8 cellular contexts compared by ENCODE assay signal in genomic region chr20:45470939-45471338, GRCh38. TPM values are rescaled to one million over a fixed set of nuclear protein-coding genes. Genes with fewer than 3 reads are reported as not detected.
DNase-seq lines count a peak whose midpoint lies in the region; ATAC-seq and TF ChIP-seq lines count a peak whose summit lies in the region.

No MANE protein-coding gene starts in this region.

- H3K4me3 ChIP-seq in fibroblast of pulmonary artery (replicated peaks; ENCODE audit: low read depth, low read length) (peak overlapping the region; percentile 38), trophoblast cell (ENCODE audit: low read depth, low read length) (peak overlapping the region; percentile 14)

- H2AK5ac ChIP-seq in trophoblast cell (ENCODE audit: low read length), result no peak overlapping the region

- no peak overlapping the region for H3K27ac ChIP-seq in trophoblast cell (ENCODE audit: low read depth, low read length)

- no peak overlapping the region for H2BK12ac ChIP-seq in trophoblast cell (ENCODE audit: low read length)

- peak overlapping the region; percentile 19 for H3K14ac ChIP-seq in trophoblast cell (ENCODE audit: low read length)

- H3K79me2 ChIP-seq in trophoblast cell (ENCODE audit: control insufficient read depth, insufficient read depth, low read length, poor library complexity), result peaks cover 6% of the 10 kb centered on the region

- peak overlapping the region; percentile 39 for H2BK120ac ChIP-seq in trophoblast cell (ENCODE audit: insufficient read depth, low read length, poor library complexity)

- peaks cover 3% of the 10 kb centered on the region for H3K4me1 Mint-ChIP-seq in activated CD4-positive, alpha-beta T cell treated with anti-CD3 and anti-CD28 coated beads, Interleukin-2, amount 10 ng/mL, durations not matched to agents 7 days and 5 days

- TF ChIP-seq CTCF in fibroblast of pulmonary artery (IDR thresholded peaks at IDR 0.05; ENCODE audit: low read length, missing control alignments), result peak; percentile 2

- H3K4me2 ChIP-seq in trophoblast cell (ENCODE audit: low read length), result peak overlapping the region; percentile 97

- H3K36me3 Mint-ChIP-seq in activated CD4-positive, alpha-beta T cell treated with anti-CD3 and anti-CD28 coated beads, Interleukin-2, amount 10 ng/mL, durations not matched to agents 7 days and 5 days (ENCODE audit: low read depth), result no peaks in the 10 kb centered on the region

- H3K18ac ChIP-seq in trophoblast cell (ENCODE audit: low read length), result no peak overlapping the region

- H3K23ac ChIP-seq in trophoblast cell (ENCODE audit: low read length), result no peak overlapping the region

- H3K9me3 Mint-ChIP-seq in activated CD4-positive, alpha-beta T cell treated with anti-CD3 and anti-CD28 coated beads, Interleukin-2, amount 10 ng/mL, durations not matched to agents 7 days and 5 days, result no peaks in the 10 kb centered on the region

- ATAC-seq in HG03378 (IDR thresholded peaks at IDR 0.05; ENCODE audit: unreplicated experiment) (no peak), GM21825 (IDR thresholded peaks at IDR 0.05; ENCODE audit: unreplicated experiment) (no peak), HG03520 (IDR thresholded peaks at IDR 0.05; ENCODE audit: unreplicated experiment) (no peak)

- H3K4ac ChIP-seq in trophoblast cell (ENCODE audit: low read depth, low read length), result no peak overlapping the region

- WGBS in trophoblast cell (ENCODE audit: extremely low coverage, insufficient coverage, insufficient read length), result no CpG with 5 or more reads among the region's 10 CpGs

- no peak overlapping the region for H3K27ac Mint-ChIP-seq in activated CD4-positive, alpha-beta T cell treated with anti-CD3 and anti-CD28 coated beads, Interleukin-2, amount 10 ng/mL, durations not matched to agents 7 days and 5 days

- peak overlapping the region; percentile 91 for H2AFZ ChIP-seq in trophoblast cell (ENCODE audit: insufficient read depth, low read length, poor library complexity)

- H3K9ac ChIP-seq in trophoblast cell (ENCODE audit: low read length), result no peak overlapping the region

- no peak overlapping the region for H3K4me3 Mint-ChIP-seq in activated CD4-positive, alpha-beta T cell treated with anti-CD3 and anti-CD28 coated beads, Interleukin-2, amount 10 ng/mL, durations not matched to agents 7 days and 5 days

- peaks cover 10% of the 10 kb centered on the region for H3K79me1 ChIP-seq in trophoblast cell (ENCODE audit: low read length)

- H3K9me3 ChIP-seq in trophoblast cell (ENCODE audit: insufficient read depth, low read depth, low read length), result no peaks in the 10 kb centered on the region

- H4K8ac ChIP-seq in trophoblast cell (ENCODE audit: low read depth, low read length), result peak overlapping the region; percentile 72

- no peaks in the 10 kb centered on the region for H3K27me3 ChIP-seq in trophoblast cell (ENCODE audit: insufficient read depth, low read length)

- no peaks in the 10 kb centered on the region for H3K36me3 ChIP-seq in trophoblast cell (ENCODE audit: control insufficient read depth in 1 of 2, insufficient read depth in 2 of 2, low read length in 2 of 2)

- peaks cover 54% of the 10 kb centered on the region for H3K27me3 Mint-ChIP-seq in activated CD4-positive, alpha-beta T cell treated with anti-CD3 and anti-CD28 coated beads, Interleukin-2, amount 10 ng/mL, durations not matched to agents 7 days and 5 days

- POLR2A ChIA-PET in activated CD4-positive, alpha-beta T cell treated with anti-CD3 and anti-CD28 coated beads, Interleukin-2, amount 10 ng/mL, durations not matched to agents 7 days and 5 days (lab: Charles Lee), result no interaction called here

- CTCF ChIA-PET in activated CD4-positive, alpha-beta T cell treated with anti-CD3 and anti-CD28 coated beads, Interleukin-2, amount 10 ng/mL, durations not matched to agents 7 days and 5 days (lab: Charles Lee), result interaction anchor here (0.6 kb wide), 1 partner anchor 599 kb away, joined by 3 read pairs; no protein-coding TSS in a partner anchor

- peak overlapping the region; percentile 80 for H4K91ac ChIP-seq in trophoblast cell (ENCODE audit: low read depth, low read length)

- H3K4me1 ChIP-seq in trophoblast cell (ENCODE audit: control insufficient read depth in 1 of 2, insufficient read depth in 2 of 2, low read length in 2 of 2), result peaks cover 6 to 11% of the 10 kb centered on the region in 2 experiments

- H2BK5ac ChIP-seq in trophoblast cell (ENCODE audit: low read depth, low read length, poor library complexity), result no peak overlapping the region

- peak overlapping the region; percentile 74 for H4K12ac ChIP-seq in trophoblast cell (ENCODE audit: low read depth, low read length)

- DNase-seq in activated CD4-positive, alpha-beta T cell treated with anti-CD3 and anti-CD28 coated beads for 48 hours, result peak; percentile 18
- DNase-seq in activated CD4-positive, alpha-beta T cell treated with anti-CD3 and anti-CD28 coated beads, Interleukin-2, amount 10 ng/mL, durations not matched to agents 7 days and 5 days, result no peak
- peak; percentile 62 for DNase-seq in NCI-H526 treated with DMSO at 0.1 percent for 48 hours (lab: John Stamatoyannopoulos, UW)
- peak; percentile 6 for DNase-seq in fibroblast of pulmonary artery (ENCODE audit: low read depth)
- DNase-seq in trophoblast cell, result no peak

RNA-seq across cellular contexts. Expression of gene WFDC2, which starts 1.4 kb away (rescaled TPM):
- not detected for total RNA-seq in activated CD4-positive, alpha-beta T cell treated with anti-CD3 and anti-CD28 coated beads, Interleukin-2, amount 10 ng/mL, durations not matched to agents 7 days and 5 days
- polyA plus RNA-seq in trophoblast cell (2013), result 114 and 119 TPM in 2 replicates

RNA-seq across cellular contexts. Expression of gene SPINT3, which starts 44.5 kb away (rescaled TPM):
- not detected for total RNA-seq in activated CD4-positive, alpha-beta T cell treated with anti-CD3 and anti-CD28 coated beads, Interleukin-2, amount 10 ng/mL, durations not matched to agents 7 days and 5 days
- polyA plus RNA-seq in trophoblast cell (2013), result not detected in 2 replicates

RNA-seq across cellular contexts. Expression of gene PIGT, which starts 55.0 kb away (rescaled TPM):
- total RNA-seq in activated CD4-positive, alpha-beta T cell treated with anti-CD3 and anti-CD28 coated beads, Interleukin-2, amount 10 ng/mL, durations not matched to agents 7 days and 5 days, result 10 to 100 TPM; 66.3 to 77.9 TPM
- 72.1 and 75.4 TPM in 2 replicates for polyA plus RNA-seq in trophoblast cell (2013)

Comparison
In these comparisons a context has a peak if more than half of its experiments do, and no peak if none do; other contexts are left out.
1. DNase-seq: peak in activated CD4-positive, alpha-beta T cell treated with anti-CD3 and anti-CD28 coated beads for 48 hours (single experiment), NCI-H526 treated with DMSO at 0.1 percent for 48 hours (single experiment) and fibroblast of pulmonary artery (single experiment); none in activated CD4-positive, alpha-beta T cell treated with anti-CD3 and anti-CD28 coated beads, Interleukin-2, amount 10 ng/mL, durations not matched to agents 7 days and 5 days (single experiment) and trophoblast cell (0 of 2).